ENCODE assay signal across 25 cellular contexts in the genomic region with DNA sequence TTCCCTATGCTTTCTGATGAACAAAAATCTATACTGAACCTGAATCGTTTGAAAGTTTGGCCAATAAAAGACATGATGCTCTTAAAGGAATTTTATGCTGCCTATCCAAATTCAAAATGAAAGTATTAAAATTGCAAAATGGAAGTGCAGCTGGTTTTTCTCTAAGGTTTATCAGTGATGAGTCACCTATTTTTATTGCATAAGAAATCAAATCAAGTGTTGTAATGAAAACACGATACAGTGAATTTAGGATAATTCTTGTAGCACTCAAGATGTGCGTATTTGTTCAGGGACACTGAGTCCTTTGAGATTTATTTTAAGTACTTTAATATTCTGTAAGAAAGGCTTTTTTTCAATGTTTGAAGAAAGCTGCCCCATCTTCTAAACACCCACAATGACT.
"Had no signal": no experiment of that assay in that cellular context is flagged by ENCODE, and none has a peak within 500 bp of the region (broad histone marks: within the 10 kb centered on the region; RNA-seq: fewer than 3 reads in every experiment).

No MANE protein-coding gene starts in this region.

- H3K27ac ChIP-seq: esophagus muscularis mucosa, gastroesophageal sphincter, heart left ventricle, prostate gland, right atrium auricular region, skin epidermis, suprapubic skin, vagina had no signal

- H3K9me3 Mint-ChIP-seq: activated B cell treated with CpG ODN at 0.5 μM for 24 hours; activated CD4-positive, alpha-beta memory T cell treated with anti-CD3 and anti-CD28 coated beads for 36 hours; activated T-helper 17 cell treated with anti-CD3 and anti-CD28 coated beads, Interleukin-2, amount 50 U/mL, for 72 hours; brain; memory B cell; T-cell had no signal

- H3K4me1 ChIP-seq: esophagus muscularis mucosa, gastroesophageal sphincter, heart left ventricle, prostate gland, right atrium auricular region, suprapubic skin, vagina had no signal

- H3K9me3 ChIP-seq: esophagus muscularis mucosa, gastroesophageal sphincter, heart left ventricle, prostate gland, right atrium auricular region, suprapubic skin, vagina had no signal

- ATAC-seq: activated T-helper 17 cell treated with anti-CD3 and anti-CD28 coated beads, Interleukin-2, amount 50 U/mL, for 72 hours; gastroesophageal sphincter; T-cell had no signal

- H3K4me3 ChIP-seq: esophagus muscularis mucosa, gastroesophageal sphincter, heart left ventricle, prostate gland, right atrium auricular region, skin epidermis, suprapubic skin, vagina had no signal

- DNase-seq: activated B cell treated with CpG ODN at 0.5 μM for 24 hours; activated CD4-positive, alpha-beta memory T cell treated with anti-CD3 and anti-CD28 coated beads for 36 hours; activated CD4-positive, alpha-beta T cell treated with anti-CD3 and anti-CD28 coated beads for 4 hours; activated naive CD4-positive, alpha-beta T cell; activated naive CD8-positive, alpha-beta T cell treated with anti-CD3 and anti-CD28 coated beads for 36 hours; amygdala; dermis blood vessel endothelial cell; effector memory CD4-positive, alpha-beta T cell; heart left ventricle; occipital lobe; stimulated activated CD4-positive, alpha-beta T cell treated with anti-CD3 and anti-CD28 coated beads, Interleukin-2, amount 100 ng/mL, for 48 hours; T-cell; trophoblast cell had no signal

- H3K36me3 ChIP-seq: esophagus muscularis mucosa, gastroesophageal sphincter, heart left ventricle, prostate gland, right atrium auricular region, suprapubic skin, vagina had no signal

- H3K27me3 Mint-ChIP-seq: activated B cell treated with CpG ODN at 0.5 μM for 24 hours; activated CD4-positive, alpha-beta memory T cell treated with anti-CD3 and anti-CD28 coated beads for 36 hours; activated naive CD8-positive, alpha-beta T cell treated with anti-CD3 and anti-CD28 coated beads for 36 hours; activated T-helper 17 cell treated with anti-CD3 and anti-CD28 coated beads, Interleukin-2, amount 50 U/mL, for 72 hours; brain; memory B cell; stimulated activated naive CD8-positive, alpha-beta T cell treated with anti-CD3 and anti-CD28 coated beads, Interleukin-15, Interleukin-2, amounts not matched to agents 100 ng/mL and 50 ng/mL, for 24 hours; T-cell had no signal

- FAIRE-seq: endothelial cell of umbilical vein had no signal

- H3K27me3 ChIP-seq: esophagus muscularis mucosa, gastroesophageal sphincter, heart left ventricle, right atrium auricular region, suprapubic skin, vagina had no signal

- H3K27ac Mint-ChIP-seq: activated B cell treated with CpG ODN at 0.5 μM for 24 hours; activated CD4-positive, alpha-beta memory T cell treated with anti-CD3 and anti-CD28 coated beads for 36 hours; activated naive CD8-positive, alpha-beta T cell treated with anti-CD3 and anti-CD28 coated beads for 36 hours; activated T-helper 17 cell treated with anti-CD3 and anti-CD28 coated beads, Interleukin-2, amount 50 U/mL, for 72 hours; memory B cell; stimulated activated naive CD8-positive, alpha-beta T cell treated with anti-CD3 and anti-CD28 coated beads, Interleukin-15, Interleukin-2, amounts not matched to agents 100 ng/mL and 50 ng/mL, for 24 hours; T-cell had no signal

- H3K36me3 Mint-ChIP-seq: activated CD4-positive, alpha-beta memory T cell treated with anti-CD3 and anti-CD28 coated beads for 36 hours; activated naive CD8-positive, alpha-beta T cell treated with anti-CD3 and anti-CD28 coated beads for 36 hours; memory B cell; T-cell had no signal

- H3K4me1 Mint-ChIP-seq: activated B cell treated with CpG ODN at 0.5 μM for 24 hours; activated naive CD8-positive, alpha-beta T cell treated with anti-CD3 and anti-CD28 coated beads for 36 hours; activated T-helper 17 cell treated with anti-CD3 and anti-CD28 coated beads, Interleukin-2, amount 50 U/mL, for 72 hours; memory B cell; T-cell had no signal

- H3K4me3 Mint-ChIP-seq: activated B cell treated with CpG ODN at 0.5 μM for 24 hours; activated CD4-positive, alpha-beta memory T cell treated with anti-CD3 and anti-CD28 coated beads for 36 hours; activated naive CD8-positive, alpha-beta T cell treated with anti-CD3 and anti-CD28 coated beads for 36 hours; activated T-helper 17 cell treated with anti-CD3 and anti-CD28 coated beads, Interleukin-2, amount 50 U/mL, for 72 hours; brain; memory B cell; stimulated activated naive CD8-positive, alpha-beta T cell treated with anti-CD3 and anti-CD28 coated beads, Interleukin-15, Interleukin-2, amounts not matched to agents 100 ng/mL and 50 ng/mL, for 24 hours; T-cell had no signal
